19 cellular contexts compared by ENCODE assay signal in the genomic region with DNA sequence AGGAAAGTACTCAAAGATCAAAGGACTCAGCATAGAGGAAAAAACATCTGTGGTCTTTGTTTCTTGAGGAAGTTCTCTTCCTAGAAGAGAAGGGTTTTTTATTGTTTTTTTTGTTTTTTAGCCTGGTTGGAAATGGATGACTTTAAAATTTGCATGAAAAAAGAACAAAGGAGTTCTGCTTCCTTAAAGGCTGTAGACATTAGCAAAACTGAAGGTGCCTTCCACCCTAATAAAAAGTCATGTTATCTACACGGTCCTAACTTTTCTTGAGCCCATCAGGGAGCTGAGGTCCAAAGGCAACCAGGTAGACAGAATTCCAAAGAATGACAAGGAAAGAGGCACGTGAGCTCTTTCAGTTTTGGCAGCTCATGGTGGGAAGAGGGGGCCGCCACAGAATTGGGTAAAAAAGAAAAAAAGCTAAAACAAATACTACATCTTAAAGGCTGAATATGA.
DNase-seq lines count a peak whose midpoint lies in the region; ATAC-seq, FAIRE-seq and TF ChIP-seq lines count a peak whose summit lies in the region.
"Had no signal": no experiment of that assay in that cellular context is flagged by ENCODE, and none has a peak within 500 bp of the region (broad histone marks: within the 10 kb centered on the region; RNA-seq: fewer than 3 reads in every experiment).

No MANE protein-coding gene starts in this region.

- H2BK15ac ChIP-seq in H9 (ENCODE audit: low read depth, low read length): no peak overlapping the region

- no peak overlapping the region for H2AK5ac ChIP-seq in H9 (ENCODE audit: insufficient read length, low read length)

- DNase-seq in H9 (peak; percentile 57), WTC11 (ENCODE audit: low spot score) (no peak), iPS-NIHi11 (ENCODE audit: low spot score) (peak; percentile 36), RCC 7860 (ENCODE audit: low spot score) (no peak), T1000 (lab: John Stamatoyannopoulos, UW) (no peak), Calu3 (no peak)
- no peak for DNase-seq in activated CD4-positive, CD25-positive, alpha-beta regulatory T cell treated with anti-CD3 and anti-CD28 coated beads, Interleukin-2, amount 50 U/mL, for 72 hours
- DNase-seq: ACHN; CD4-positive, alpha-beta memory T cell; DMS79; GM23248; HFFc6; NCI-H1105 treated with DMSO at 0.1 percent for 48 hours; NCI-H1694 treated with DMSO at 0.1 percent for 48 hours; NCI-H69 had no signal

- H3K4me3 Mint-ChIP-seq in H9: peak overlapping the region in 1 of 2 experiments; percentile 57; a peak in 4 of 5 replicates
- H3K4me3 Mint-ChIP-seq in WTC11: peak overlapping the region; percentile 50
- H3K4me3 Mint-ChIP-seq in Calu3 (ENCODE audit: low read depth, unreplicated experiment): no peak overlapping the region
- H3K4me3 Mint-ChIP-seq: B cell; CD4-positive, alpha-beta memory T cell; HFFc6 had no signal

- peak overlapping the region in 1 of 3 experiments; percentile 89; a peak in 4 of 7 replicates for H3K27ac Mint-ChIP-seq in H9
- H3K27ac Mint-ChIP-seq in WTC11: peak overlapping the region; percentile 78
- no peak overlapping the region for H3K27ac Mint-ChIP-seq in Calu3 (ENCODE audit: unreplicated experiment)
- H3K27ac Mint-ChIP-seq: B cell; CD4-positive, alpha-beta memory T cell; HFFc6; IgD-negative memory B cell had no signal

- H3K56ac ChIP-seq in H9 (ENCODE audit: insufficient read length, low read depth, low read length): no peak overlapping the region

- no peak overlapping the region for H3K23ac ChIP-seq in H9 (ENCODE audit: insufficient read length, low read depth, low read length)

- H3K27me3 Mint-ChIP-seq in H9 (ENCODE audit: low read depth) (peaks cover 90% of the 10 kb centered on the region), WTC11 (ENCODE audit: low read depth) (peaks cover 98% of the 10 kb centered on the region), Calu3 (ENCODE audit: unreplicated experiment) (peaks cover 58% of the 10 kb centered on the region)
- H3K27me3 Mint-ChIP-seq: B cell; CD4-positive, alpha-beta memory T cell; IgD-negative memory B cell had no signal

- H2AFZ ChIP-seq in H9 (ENCODE audit: low read length): no peak overlapping the region
- H2AFZ ChIP-seq: GM23248 had no signal

- H3K4me2 ChIP-seq in H9 (ENCODE audit: insufficient read depth, insufficient read length, low read length): peak overlapping the region; percentile 28

- no peaks in the 10 kb centered on the region for H3K79me2 ChIP-seq in H9 (ENCODE audit: insufficient read depth, low read length)

- H3K4ac ChIP-seq in H9 (ENCODE audit: low read depth, low read length): no peak overlapping the region

- CTCF ChIA-PET in WTC11 (lab: Charles Lee) (interaction anchor here (1.2 to 3.2 kb wide), 5 partner anchors 30 to 231 kb away, joined by 3 to 19 read pairs (median 6); no protein-coding TSS in a partner anchor), Calu3 (lab: Charles Lee) (no interaction called here)

- intact Hi-C loops in Calu3 (cut with micrococcal nuclease; ENCODE audit: unreplicated experiment): no loop called here

- no peaks in the 10 kb centered on the region; a peak in 1 of 7 replicates for H3K36me3 Mint-ChIP-seq in H9 (ENCODE audit: insufficient read depth in 1 of 3, low read depth in 3 of 3)
- H3K36me3 Mint-ChIP-seq in WTC11: no peaks in the 10 kb centered on the region
- H3K36me3 Mint-ChIP-seq in Calu3 (ENCODE audit: insufficient read depth, unreplicated experiment): no peaks in the 10 kb centered on the region
- H3K36me3 Mint-ChIP-seq: CD4-positive, alpha-beta memory T cell; IgD-negative memory B cell had no signal

- H4K91ac ChIP-seq in H9 (ENCODE audit: insufficient read length, low read depth, low read length): no peak overlapping the region

- H3K9me3 ChIP-seq in H9 (ENCODE audit: control insufficient read depth, low read depth, low read length): no peaks in the 10 kb centered on the region

- H2BK120ac ChIP-seq in H9 (ENCODE audit: low read depth, low read length, poor library complexity, severe bottlenecking): no peak overlapping the region

- H3K14ac ChIP-seq in H9 (ENCODE audit: insufficient read depth, low read length): no peak overlapping the region

- no peak overlapping the region for H2BK20ac ChIP-seq in H9 (ENCODE audit: low read depth, low read length, poor library complexity, severe bottlenecking)

- ATAC-seq in WTC11: peak; percentile 77

- no peaks in the 10 kb centered on the region for H3K23me2 ChIP-seq in H9 (ENCODE audit: insufficient read length, low read depth, low read length, poor library complexity, severe bottlenecking)

- no CpG with 5 or more reads among the region's 3 CpGs for WGBS in H9 (ENCODE audit: extremely low coverage, insufficient read length, low lambda C conversion rate)

- H3K9me3 Mint-ChIP-seq in H9 (no peaks in the 10 kb centered on the region; a peak in 1 of 5 replicates), WTC11 (no peaks in the 10 kb centered on the region), Calu3 (ENCODE audit: low read depth, unreplicated experiment) (no peaks in the 10 kb centered on the region)
- H3K9me3 Mint-ChIP-seq: CD4-positive, alpha-beta memory T cell had no signal

- H3K27me3 ChIP-seq in H9 (ENCODE audit: insufficient read depth, low read length): peaks cover 13% of the 10 kb centered on the region; the same call in 1 of the 2 replicates

- H4K8ac ChIP-seq in H9 (replicated peaks; ENCODE audit: insufficient read length, low read depth, low read length): no peak overlapping the region

- TF ChIP-seq CTCF in H9 (conservative IDR thresholded peaks at IDR 0.05) (no peak), WTC11 (IDR thresholded peaks at IDR 0.05) (no peak), Calu3 (IDR thresholded peaks at IDR 0.05; ENCODE audit: unreplicated experiment) (no peak)

- BruUV-seq in Calu3 (replicated peaks; lab: Mats Ljungman, UMichigan): no TSS peak

- no peaks in the 10 kb centered on the region for H3K79me1 ChIP-seq in H9 (ENCODE audit: insufficient read depth, low read depth, low read length, poor library complexity, severe bottlenecking)

- H2BK5ac ChIP-seq in H9 (ENCODE audit: insufficient read length, low read length): no peak overlapping the region

- H3K4me1 ChIP-seq in H9 (ENCODE audit: insufficient read depth, low read length): peaks cover 24% of the 10 kb centered on the region

- no peak overlapping the region for H3T11ph ChIP-seq in H9 (ENCODE audit: low read length)

- no peaks in the 10 kb centered on the region for H4K20me1 ChIP-seq in H9 (ENCODE audit: control insufficient read depth, insufficient read depth, insufficient read length)

- H3K9ac ChIP-seq in H9 (ENCODE audit: extremely low read depth, insufficient read length, low read length): no peak overlapping the region
- H3K9ac ChIP-seq: GM23248 had no signal

- no peak overlapping the region for H3K27ac ChIP-seq in H9 (ENCODE audit: insufficient read length, low read depth, low read length)
- H3K27ac ChIP-seq: GM23248, RWPE1 had no signal

- no peak overlapping the region for H4K5ac ChIP-seq in H9 (ENCODE audit: insufficient read length, low read depth, low read length)

- H2BK12ac ChIP-seq in H9 (ENCODE audit: insufficient read length, low read depth, low read length): no peak overlapping the region

- no peak for FAIRE-seq in RCC 7860 (lab: Jason Lieb, UNC)
- FAIRE-seq: G401.6 had no signal

- H3K4me1 Mint-ChIP-seq in H9 (peaks cover 32 to 54% of the 10 kb centered on the region in 2 experiments), WTC11 (peaks cover 86% of the 10 kb centered on the region), Calu3 (ENCODE audit: low read depth, unreplicated experiment) (no peaks in the 10 kb centered on the region)
- H3K4me1 Mint-ChIP-seq: B cell, IgD-negative memory B cell had no signal

- POLR2A ChIA-PET in WTC11 (lab: Charles Lee): no interaction called here

- no peak overlapping the region for H3K18ac ChIP-seq in H9 (ENCODE audit: insufficient read length, low read depth, low read length)

TF ChIP-seq in WTC11, 78 proteins besides CTCF, POLR2A, EP300 and RAD21 (continues in another document):
- TF ChIP-seq MLX (CRISPR knock-in tag; IDR thresholded peaks at IDR 0.05) (no peak), FOXJ3 (CRISPR knock-in tag; IDR thresholded peaks at IDR 0.05; ENCODE audit: borderline replicate concordance) (no peak), TEAD1 (CRISPR knock-in tag; IDR thresholded peaks at IDR 0.05) (0 out of 2 replicates have a peak, but pooled peaks have one; percentile 60), FOXK1 (CRISPR knock-in tag; IDR thresholded peaks at IDR 0.05) (0 out of 2 replicates have a peak, but pooled peaks have one; percentile 33), KAT7 (CRISPR knock-in tag; IDR thresholded peaks at IDR 0.05; ENCODE audit: borderline replicate concordance) (no peak)
- TF ChIP-seq, protein P1, sequence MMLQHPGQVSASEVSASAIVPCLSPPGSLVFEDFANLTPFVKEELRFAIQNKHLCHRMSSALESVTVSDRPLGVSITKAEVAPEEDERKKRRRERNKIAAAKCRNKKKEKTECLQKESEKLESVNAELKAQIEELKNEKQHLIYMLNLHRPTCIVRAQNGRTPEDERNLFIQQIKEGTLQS (CRISPR knock-in tag; conservative IDR thresholded peaks at IDR 0.05): no peak
- TF ChIP-seq, protein P2, sequence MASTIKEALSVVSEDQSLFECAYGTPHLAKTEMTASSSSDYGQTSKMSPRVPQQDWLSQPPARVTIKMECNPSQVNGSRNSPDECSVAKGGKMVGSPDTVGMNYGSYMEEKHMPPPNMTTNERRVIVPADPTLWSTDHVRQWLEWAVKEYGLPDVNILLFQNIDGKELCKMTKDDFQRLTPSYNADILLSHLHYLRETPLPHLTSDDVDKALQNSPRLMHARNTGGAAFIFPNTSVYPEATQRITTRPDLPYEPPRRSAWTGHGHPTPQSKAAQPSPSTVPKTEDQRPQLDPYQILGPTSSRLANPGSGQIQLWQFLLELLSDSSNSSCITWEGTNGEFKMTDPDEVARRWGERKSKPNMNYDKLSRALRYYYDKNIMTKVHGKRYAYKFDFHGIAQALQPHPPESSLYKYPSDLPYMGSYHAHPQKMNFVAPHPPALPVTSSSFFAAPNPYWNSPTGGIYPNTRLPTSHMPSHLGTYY (CRISPR knock-in tag; IDR thresholded peaks at IDR 0.05): no peak
- TF ChIP-seq, protein P3, sequence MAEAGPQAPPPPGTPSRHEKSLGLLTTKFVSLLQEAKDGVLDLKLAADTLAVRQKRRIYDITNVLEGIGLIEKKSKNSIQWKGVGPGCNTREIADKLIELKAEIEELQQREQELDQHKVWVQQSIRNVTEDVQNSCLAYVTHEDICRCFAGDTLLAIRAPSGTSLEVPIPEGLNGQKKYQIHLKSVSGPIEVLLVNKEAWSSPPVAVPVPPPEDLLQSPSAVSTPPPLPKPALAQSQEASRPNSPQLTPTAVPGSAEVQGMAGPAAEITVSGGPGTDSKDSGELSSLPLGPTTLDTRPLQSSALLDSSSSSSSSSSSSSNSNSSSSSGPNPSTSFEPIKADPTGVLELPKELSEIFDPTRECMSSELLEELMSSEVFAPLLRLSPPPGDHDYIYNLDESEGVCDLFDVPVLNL (CRISPR knock-in tag; IDR thresholded peaks at IDR 0.05; ENCODE audit: borderline replicate concordance, low read depth): no peak

Comparison
In these comparisons a context has a peak if more than half of its experiments do, and no peak if none do; other contexts are left out.
1. DNase-seq: peak in H9 (single experiment) and iPS-NIHi11 (single experiment); none in WTC11 (single experiment), RCC 7860 (single experiment), activated CD4-positive, CD25-positive, alpha-beta regulatory T cell treated with anti-CD3 and anti-CD28 coated beads, Interleukin-2, amount 50 U/mL, for 72 hours (single experiment), T1000 (single experiment) and Calu3 (single experiment).